ENCODE assay signal across 16 cellular contexts in the genomic region with DNA sequence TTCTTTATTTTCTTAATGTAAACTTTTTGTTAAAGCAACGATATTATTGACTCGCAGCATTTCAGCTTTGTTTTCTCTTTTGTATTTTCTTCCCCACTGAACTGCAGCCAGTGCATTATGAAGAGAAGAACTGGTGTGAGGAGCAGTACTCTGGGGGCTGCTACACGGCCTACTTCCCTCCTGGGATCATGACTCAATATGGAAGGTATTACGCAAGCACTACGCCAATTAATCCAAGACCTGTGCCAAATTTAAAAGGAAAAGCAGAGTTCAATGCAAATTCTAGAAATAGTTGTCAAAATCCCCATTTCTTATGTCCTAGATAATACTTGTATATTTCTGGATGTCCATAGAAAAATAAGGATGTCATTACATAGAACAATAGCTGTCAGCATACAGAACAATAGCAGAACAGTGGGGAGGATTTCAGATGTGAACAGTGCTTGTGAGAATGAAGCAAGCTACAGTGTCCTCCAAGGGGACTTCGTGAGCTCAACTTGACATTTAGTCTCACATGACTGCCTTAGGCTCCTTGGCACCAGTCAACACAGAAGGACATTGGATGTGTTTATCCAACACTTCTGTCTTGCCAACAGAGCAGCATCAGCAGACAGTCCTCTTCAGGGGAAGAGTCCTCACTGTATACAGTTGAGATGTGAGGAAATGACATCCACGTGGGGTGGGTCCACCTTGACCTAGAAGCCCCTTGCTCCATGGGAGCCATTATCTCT.
DNase-seq lines count a peak whose midpoint lies in the region; ATAC-seq and TF ChIP-seq lines count a peak whose summit lies in the region.
"Had no signal": no experiment of that assay in that cellular context is flagged by ENCODE, and none has a peak within 500 bp of the region (broad histone marks: within the 10 kb centered on the region; RNA-seq: fewer than 3 reads in every experiment).

No MANE protein-coding gene starts in this region.

- no peak for TF ChIP-seq RAD21 in SK-N-SH (IDR thresholded peaks at IDR 0.05; ENCODE audit: low read length)

- H2AFZ ChIP-seq in SK-N-SH (ENCODE audit: low read depth) = no peak overlapping the region
- H2AFZ ChIP-seq: hepatocyte had no signal

- no peaks in the 10 kb centered on the region for H3K79me2 ChIP-seq in SK-N-SH (ENCODE audit: insufficient read depth)
- H3K79me2 ChIP-seq: hepatocyte had no signal

- intact Hi-C loops in Right ventricle myocardium superior (cut with DNase I) = loop anchor here (10.0 kb wide), 1 partner anchor 87 kb away; a partner anchor contains a TSS
- intact Hi-C loops in psoas muscle (cut with DNase I) = loop anchor here in 1 of 2 donors (10.0 kb wide), 1 partner anchor 87 kb away; a partner anchor contains a TSS
- intact Hi-C loops in CD4-positive, alpha-beta T cell (cut with DNase I, micrococcal nuclease) = no loop called here

- H3K36me3 ChIP-seq in psoas muscle (ENCODE audit: insufficient read depth in 1 of 2, low read depth in 1 of 2) (no peaks in the 10 kb centered on the region), SK-N-SH (replicated peaks in 1 of 2; ENCODE audit: control insufficient read depth in 1 of 2, insufficient read depth in 2 of 2, low read length in 1 of 2) (no peaks in the 10 kb centered on the region)

- H3K9me2 ChIP-seq in SK-N-SH = no peaks in the 10 kb centered on the region

- no peaks in the 10 kb centered on the region for H3K27me3 Mint-ChIP-seq in CD4-positive, alpha-beta T cell
- no peaks in the 10 kb centered on the region for H3K27me3 Mint-ChIP-seq in activated T-cell treated with anti-CD3 and anti-CD28 coated beads, Interleukin-2, amount 50 U/mL, for 4 hours (ENCODE audit: low read depth)
- H3K27me3 Mint-ChIP-seq: activated naive CD4-positive, alpha-beta T cell treated with anti-CD3 and anti-CD28 coated beads, Interleukin-2, amount 10 ng/mL, durations not matched to agents 7 days and 5 days had no signal

- no peaks in the 10 kb centered on the region for H3K9me3 ChIP-seq in psoas muscle
- no peaks in the 10 kb centered on the region for H3K9me3 ChIP-seq in CD4-positive, alpha-beta T cell (ENCODE audit: control insufficient read depth, low read length)
- H3K9me3 ChIP-seq in SK-N-SH = no peaks in the 10 kb centered on the region

- no peak overlapping the region for H3K4me2 ChIP-seq in SK-N-SH
- H3K4me2 ChIP-seq: hepatocyte had no signal

- H3K4me3 ChIP-seq in astrocyte of the spinal cord (ENCODE audit: low read depth, low read length) (no peak overlapping the region), psoas muscle (no peak overlapping the region), SK-N-SH (ENCODE audit: low read depth in 2 of 2, low read length in 1 of 2) (no peak overlapping the region)
- H3K4me3 ChIP-seq: hepatocyte had no signal

- H3K9ac ChIP-seq in SK-N-SH = no peak overlapping the region

- POLR2A ChIA-PET in CD4-positive, alpha-beta T cell (lab: Charles Lee) = no interaction called here
- POLR2A ChIA-PET in SK-N-SH (lab: Yijun Ruan, JAX) = no interaction called here

- no peak overlapping the region for H3K27ac Mint-ChIP-seq in CD4-positive, alpha-beta T cell
- H3K27ac Mint-ChIP-seq: activated naive CD4-positive, alpha-beta T cell treated with anti-CD3 and anti-CD28 coated beads, Interleukin-2, amount 10 ng/mL, durations not matched to agents 7 days and 5 days; CD4-positive, CD25-positive, alpha-beta regulatory T cell had no signal

- H3K36me3 Mint-ChIP-seq in CD4-positive, alpha-beta T cell (ENCODE audit: low read depth) = no peaks in the 10 kb centered on the region
- no peaks in the 10 kb centered on the region for H3K36me3 Mint-ChIP-seq in activated T-cell treated with anti-CD3 and anti-CD28 coated beads, Interleukin-2, amount 50 U/mL, for 4 hours (ENCODE audit: insufficient read depth)
- H3K36me3 Mint-ChIP-seq: activated naive CD4-positive, alpha-beta T cell treated with anti-CD3 and anti-CD28 coated beads, Interleukin-2, amount 10 ng/mL, durations not matched to agents 7 days and 5 days; CD4-positive, CD25-positive, alpha-beta regulatory T cell had no signal

- WGBS in psoas muscle, 3 donors = 26 to 29% (median 27%) methylated on average over 7 of the region's 7 CpGs
- 21% methylated on average over 7 of the region's 7 CpGs for WGBS in SK-N-SH (ENCODE audit: low lambda C conversion rate)

- H3K27ac ChIP-seq in psoas muscle (no peak overlapping the region), SK-N-SH (ENCODE audit: low read depth in 2 of 2, low read length in 1 of 2) (no peak overlapping the region)
- no peak overlapping the region for H3K27ac ChIP-seq in CD4-positive, alpha-beta T cell (ENCODE audit: low read depth, low read length)
- H3K27ac ChIP-seq: hepatocyte had no signal

- ATAC-seq in Right ventricle myocardium superior (ENCODE audit: poor library complexity) (peak; percentile 89), psoas muscle (peak in 3 of 4 donors; percentile 77 to 89 (median 88)), HG03342 (IDR thresholded peaks at IDR 0.05; ENCODE audit: unreplicated experiment) (no peak)
- no peak for ATAC-seq in CD4-positive, alpha-beta T cell (ENCODE audit: poor library complexity)
- ATAC-seq in activated T-cell treated with anti-CD3 and anti-CD28 coated beads, Interleukin-2, amount 50 U/mL, for 4 hours = no peak

- H3K9me3 Mint-ChIP-seq in CD4-positive, alpha-beta T cell = no peaks in the 10 kb centered on the region
- no peaks in the 10 kb centered on the region for H3K9me3 Mint-ChIP-seq in activated T-cell treated with anti-CD3 and anti-CD28 coated beads, Interleukin-2, amount 50 U/mL, for 4 hours
- H3K9me3 Mint-ChIP-seq: activated naive CD4-positive, alpha-beta T cell treated with anti-CD3 and anti-CD28 coated beads, Interleukin-2, amount 10 ng/mL, durations not matched to agents 7 days and 5 days; CD4-positive, CD25-positive, alpha-beta regulatory T cell had no signal

- H3K4me1 Mint-ChIP-seq in CD4-positive, alpha-beta T cell (ENCODE audit: low read depth) = no peaks in the 10 kb centered on the region
- H3K4me1 Mint-ChIP-seq in activated T-cell treated with anti-CD3 and anti-CD28 coated beads, Interleukin-2, amount 50 U/mL, for 4 hours (ENCODE audit: low read depth) = no peaks in the 10 kb centered on the region
- H3K4me1 Mint-ChIP-seq: activated naive CD4-positive, alpha-beta T cell treated with anti-CD3 and anti-CD28 coated beads, Interleukin-2, amount 10 ng/mL, durations not matched to agents 7 days and 5 days; CD4-positive, CD25-positive, alpha-beta regulatory T cell had no signal

- H3K4me1 ChIP-seq in psoas muscle (no peaks in the 10 kb centered on the region), SK-N-SH (ENCODE audit: control insufficient read depth in 1 of 2, insufficient read depth in 2 of 2, low read depth in 1 of 2, low read length in 1 of 2) (no peaks in the 10 kb centered on the region)

- no peaks in the 10 kb centered on the region for H3F3A ChIP-seq in SK-N-SH (replicated peaks; ENCODE audit: insufficient read depth)

- in situ Hi-C loops in astrocyte of the spinal cord (cut with HindIII; ENCODE audit: low sequenced_read_pairs) = no loop called here

- TF ChIP-seq CTCF in astrocyte of the spinal cord (IDR thresholded peaks at IDR 0.05; ENCODE audit: low read depth, low read length) (no peak), psoas muscle (IDR thresholded peaks at IDR 0.05) (no peak), SK-N-SH (IDR thresholded peaks at IDR 0.05) (no peak)
- no peak for TF ChIP-seq CTCF in CD4-positive, alpha-beta T cell (IDR thresholded peaks at IDR 0.05)

- peaks cover 0 to 12% (median 0%) of the 10 kb centered on the region in 3 donors for H3K27me3 ChIP-seq in psoas muscle (ENCODE audit: insufficient read depth in 3 of 3, low read length in 2 of 3)
- H3K27me3 ChIP-seq in CD4-positive, alpha-beta T cell (ENCODE audit: control insufficient read depth, insufficient read depth, low read length) = no peaks in the 10 kb centered on the region
- H3K27me3 ChIP-seq in SK-N-SH (ENCODE audit: insufficient read depth) = no peaks in the 10 kb centered on the region; the same call in 1 of the 2 replicates
- H3K27me3 ChIP-seq: hepatocyte had no signal

- CTCF ChIA-PET in CD4-positive, alpha-beta T cell (lab: Charles Lee) = interaction anchor here (0.6 kb wide), 1 partner anchor 12 kb away, joined by 4 read pairs; no protein-coding TSS in a partner anchor
- CTCF ChIA-PET in SK-N-SH (lab: Yijun Ruan, JAX) = no interaction called here

- H3K4me3 Mint-ChIP-seq in CD4-positive, alpha-beta T cell = no peak overlapping the region
- no peak overlapping the region for H3K4me3 Mint-ChIP-seq in activated T-cell treated with anti-CD3 and anti-CD28 coated beads, Interleukin-2, amount 50 U/mL, for 4 hours
- H3K4me3 Mint-ChIP-seq: activated naive CD4-positive, alpha-beta T cell treated with anti-CD3 and anti-CD28 coated beads, Interleukin-2, amount 10 ng/mL, durations not matched to agents 7 days and 5 days; CD4-positive, CD25-positive, alpha-beta regulatory T cell had no signal

- no peaks in the 10 kb centered on the region for H4K20me1 ChIP-seq in SK-N-SH (ENCODE audit: insufficient read depth)

- DNase-seq in HCEC 1CT = peak; percentile 33
- DNase-seq in astrocyte of the spinal cord (ENCODE audit: low read depth, low spot score) = peak; percentile 33
- DNase-seq in Right ventricle myocardium superior = no peak
- no peak for DNase-seq in psoas muscle
- DNase-seq in CD4-positive, alpha-beta T cell = no peak
- DNase-seq in SK-N-SH = no peak
- no peak for DNase-seq in activated T-cell treated with anti-CD3 and anti-CD28 coated beads, Interleukin-2, amount 50 U/mL, for 4 hours
- DNase-seq: activated CD8-positive, alpha-beta memory T cell treated with anti-CD3 and anti-CD28 coated beads for 24 hours; activated naive CD4-positive, alpha-beta T cell treated with anti-CD3 and anti-CD28 coated beads, Interleukin-2, amount 10 ng/mL, durations not matched to agents 7 days and 5 days; CD4-positive, CD25-positive, alpha-beta regulatory T cell; mesendoderm; NCI-H1092; NCI-H446 treated with DMSO at 0.1 percent for 48 hours; T1000 had no signal

- TF ChIP-seq EP300 in SK-N-SH (IDR thresholded peaks at IDR 0.05; ENCODE audit: borderline replicate concordance in 1 of 2, low read depth in 1 of 2, low read length in 1 of 2) = no peak

TF ChIP-seq in SK-N-SH, 30 proteins besides CTCF, POLR2A, EP300 and RAD21 (continues in another document):
- TF ChIP-seq NFIC (IDR thresholded peaks at IDR 0.05; ENCODE audit: borderline replicate concordance) = no peak
- TF ChIP-seq FOSL2 (IDR thresholded peaks at IDR 0.05; ENCODE audit: borderline replicate concordance, low read depth) = no peak
- no peak for TF ChIP-seq FOXM1 (IDR thresholded peaks at IDR 0.05; ENCODE audit: low read depth)
- no peak for TF ChIP-seq SIN3A (IDR thresholded peaks at IDR 0.05; ENCODE audit: borderline replicate concordance, low read depth, low read length)
- TF ChIP-seq MXI1 (IDR thresholded peaks at IDR 0.05; ENCODE audit: low read depth, low read length) = no peak
- no peak for TF ChIP-seq CHD2 (IDR thresholded peaks at IDR 0.05; ENCODE audit: low read length, partially characterized antibody)
- TF ChIP-seq NRF1 (IDR thresholded peaks at IDR 0.05; ENCODE audit: low read depth, low read length) = no peak
- TF ChIP-seq TCF12 (IDR thresholded peaks at IDR 0.05) = no peak

Comparison
In these comparisons a context has a peak if more than half of its experiments do, and no peak if none do; other contexts are left out.
1. DNase-seq: peak in HCEC 1CT (single experiment) and astrocyte of the spinal cord (single experiment); none in Right ventricle myocardium superior (single experiment), psoas muscle (0 of 2), CD4-positive, alpha-beta T cell (0 of 10), SK-N-SH (single experiment) and activated T-cell treated with anti-CD3 and anti-CD28 coated beads, Interleukin-2, amount 50 U/mL, for 4 hours (single experiment).
2. ATAC-seq: peak in Right ventricle myocardium superior (single experiment) and psoas muscle (3 of 4); none in HG03342 (single experiment), CD4-positive, alpha-beta T cell (single experiment) and activated T-cell treated with anti-CD3 and anti-CD28 coated beads, Interleukin-2, amount 50 U/mL, for 4 hours (0 of 2).